ENCODE assay signal across 8 cellular contexts in the genomic region with DNA sequence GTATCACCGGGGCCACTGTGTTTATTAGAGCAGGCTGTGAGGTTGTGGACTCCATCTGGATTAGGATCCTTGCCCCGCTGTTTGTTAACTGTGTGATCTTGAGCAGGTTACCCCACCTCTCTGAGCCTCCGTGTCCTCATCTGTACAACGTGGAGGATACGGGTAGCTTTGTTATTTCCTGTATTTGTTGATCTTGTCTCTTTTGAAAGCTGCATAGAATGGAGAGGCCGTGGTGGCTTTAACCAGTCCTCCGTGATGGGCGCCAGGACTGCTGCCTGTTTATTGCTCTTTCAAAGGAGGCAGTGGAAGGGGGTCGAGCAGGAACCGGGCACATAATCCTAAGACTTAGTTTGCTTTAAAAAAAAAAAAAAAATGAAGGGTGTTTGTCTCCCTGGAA. TPM values are rescaled to one million over a fixed set of nuclear protein-coding genes. Genes with fewer than 3 reads are reported as not detected.
DNase-seq lines count a peak whose midpoint lies in the region; ATAC-seq and TF ChIP-seq lines count a peak whose summit lies in the region.

No MANE protein-coding gene starts in this region.

- H3K27ac Mint-ChIP-seq in CD8-positive, alpha-beta memory T cell = peak overlapping the region; percentile 90 to 98 (median 94)

- intact Hi-C loops in OCI-LY7 (cut with micrococcal nuclease; ENCODE audit: unreplicated experiment) = loop anchor here (1.0 to 2.0 kb wide), 6 partner anchors 13 to 112 kb away; a partner anchor contains a TSS
- intact Hi-C loops in mammary epithelial cell (cut with micrococcal nuclease) = loop anchor here (1.0 to 2.0 kb wide), 6 partner anchors 20 to 163 kb away; no protein-coding TSS in a partner anchor

- in situ Hi-C loops in mammary epithelial cell (cut with MboI; ENCODE audit: low sequenced_read_pairs in 2 of 2) (loop anchor here in 1 of 2 donors (10.0 to 25.0 kb wide), 2 partner anchors 97 to 520 kb away; no protein-coding TSS in a partner anchor), HAP-1 (cut with MboI; ENCODE audit: low sequenced_read_pairs) (no loop called here)

- no peaks in the 10 kb centered on the region for H3K27me3 ChIP-seq in CD8-positive, alpha-beta memory T cell (ENCODE audit: insufficient read depth, low read length, poor library complexity, severe bottlenecking)
- H3K27me3 ChIP-seq in mammary epithelial cell (ENCODE audit: insufficient read depth, low read length) = no peaks in the 10 kb centered on the region
- H3K27me3 ChIP-seq in neuron (ENCODE audit: insufficient read depth, low read length) = no peaks in the 10 kb centered on the region
- H3K27me3 ChIP-seq in HAP-1 (ENCODE audit: low read depth) = no peaks in the 10 kb centered on the region

- ATAC-seq in GM21447 (IDR thresholded peaks at IDR 0.05; ENCODE audit: unreplicated experiment) (no peak), GM19397 (IDR thresholded peaks at IDR 0.05; ENCODE audit: unreplicated experiment) (no peak)

- H3K4me2 ChIP-seq in OCI-LY7 (ENCODE audit: low read length) = peak overlapping the region; percentile 66
- no peak overlapping the region for H3K4me2 ChIP-seq in mammary epithelial cell (ENCODE audit: insufficient read depth, low read depth, low read length)

- H3K9ac ChIP-seq in mammary epithelial cell (ENCODE audit: insufficient read depth, low read length) = peak overlapping the region; percentile 56

- peaks cover 30% of the 10 kb centered on the region for H3K4me1 ChIP-seq in CD8-positive, alpha-beta memory T cell (ENCODE audit: insufficient read depth, low read length)
- H3K4me1 ChIP-seq in OCI-LY7 (ENCODE audit: insufficient read depth, low read length, poor library complexity, severe bottlenecking) = peaks cover 100% of the 10 kb centered on the region
- peaks cover 7% of the 10 kb centered on the region for H3K4me1 ChIP-seq in mammary epithelial cell (ENCODE audit: insufficient read depth, low read length)
- H3K4me1 ChIP-seq in neuron (ENCODE audit: insufficient read depth, low read length) = peaks cover 8% of the 10 kb centered on the region
- peaks cover 9% of the 10 kb centered on the region for H3K4me1 ChIP-seq in HAP-1

- WGBS in mammary epithelial cell (ENCODE audit: low coverage, missing lambda C conversion rate) = 97% methylated on average over 9 of the region's 10 CpGs

- H3K4me3 Mint-ChIP-seq in CD8-positive, alpha-beta memory T cell = peak overlapping the region; percentile 48 to 85 (median 79)

- H3K36me3 Mint-ChIP-seq in CD8-positive, alpha-beta memory T cell = peaks cover 8 to 26% (median 21%) of the 10 kb centered on the region in 3 donors

- CTCF ChIA-PET in CD8-positive, alpha-beta memory T cell (lab: Charles Lee) = interaction anchor here (1.0 to 4.9 kb wide), 7 partner anchors 10 to 112 kb away, joined by 3 to 56 read pairs (median 4); a partner anchor contains a TSS
- CTCF ChIA-PET in OCI-LY7 (lab: Charles Lee; ENCODE audit: unreplicated experiment) = interaction anchor here (0.8 kb wide), 1 partner anchor 41 kb away, joined by 3 read pairs; no protein-coding TSS in a partner anchor
- CTCF ChIA-PET in mammary epithelial cell (lab: Charles Lee; ENCODE audit: low non-redundant PET) = interaction anchor here (0.7 kb wide), 1 partner anchor 67 kb away, joined by 5 read pairs; no protein-coding TSS in a partner anchor

- no peaks in the 10 kb centered on the region for H3K27me3 Mint-ChIP-seq in CD8-positive, alpha-beta memory T cell

- H3K9me2 ChIP-seq in OCI-LY7 (ENCODE audit: insufficient read depth, low read length) = no peaks in the 10 kb centered on the region

- H3K9me3 Mint-ChIP-seq in CD8-positive, alpha-beta memory T cell = no peaks in the 10 kb centered on the region

- no peak overlapping the region for H3K27ac ChIP-seq in CD8-positive, alpha-beta memory T cell (ENCODE audit: low read depth, low read length)
- peak overlapping the region; percentile 97 for H3K27ac ChIP-seq in OCI-LY7 (ENCODE audit: low read depth, low read length, poor library complexity, severe bottlenecking)
- H3K27ac ChIP-seq in mammary epithelial cell (ENCODE audit: insufficient read depth, low read depth, low read length) = peak overlapping the region; percentile 66

- TF ChIP-seq CTCF in OCI-LY7 (conservative IDR thresholded peaks at IDR 0.05; ENCODE audit: low read length) = no peak
- no peak for TF ChIP-seq CTCF in mammary epithelial cell (conservative IDR thresholded peaks at IDR 0.05 in 1 of 2, IDR thresholded peaks at IDR 0.05 in 1 of 2; ENCODE audit: extremely low read depth in 1 of 2, insufficient read depth in 1 of 2, low read depth in 1 of 2, low read length in 2 of 2)

- dilution Hi-C loops in mammary epithelial cell (cut with HindIII; ENCODE audit: low sequenced_read_pairs) = loop anchor here (10.0 kb wide), 1 partner anchor 147 kb away; no protein-coding TSS in a partner anchor

- DNase-seq in CD8-positive, alpha-beta memory T cell = peak in 1 of 5 donors; percentile 49
- DNase-seq in OCI-LY7 (ENCODE audit: low spot score) (peak; percentile 53), mammary epithelial cell (no peak), NOMO-1 (lab: John Stamatoyannopoulos, UW; ENCODE audit: unreplicated experiment in 2 of 2) (no peak), HAP-1 (ENCODE audit: low spot score in 2 of 2) (no peak)

- no peaks in the 10 kb centered on the region for H3K9me3 ChIP-seq in CD8-positive, alpha-beta memory T cell (ENCODE audit: low read length)
- H3K9me3 ChIP-seq in OCI-LY7 (ENCODE audit: low read length) = no peaks in the 10 kb centered on the region
- H3K9me3 ChIP-seq in mammary epithelial cell (replicated peaks; ENCODE audit: insufficient read depth, low read length) = no peaks in the 10 kb centered on the region
- no peaks in the 10 kb centered on the region for H3K9me3 ChIP-seq in neuron (ENCODE audit: low read length)
- H3K9me3 ChIP-seq in HAP-1 = no peaks in the 10 kb centered on the region

- no peaks in the 10 kb centered on the region for H4K20me1 ChIP-seq in OCI-LY7 (ENCODE audit: insufficient read depth, low read length)
- no peaks in the 10 kb centered on the region for H4K20me1 ChIP-seq in mammary epithelial cell (ENCODE audit: insufficient read depth, low read length)

- H3K36me3 ChIP-seq in CD8-positive, alpha-beta memory T cell (ENCODE audit: insufficient read depth, low read length) = peaks cover 5% of the 10 kb centered on the region
- peaks cover 58% of the 10 kb centered on the region for H3K36me3 ChIP-seq in OCI-LY7 (ENCODE audit: insufficient read depth, low read length)
- H3K36me3 ChIP-seq in mammary epithelial cell (ENCODE audit: insufficient read depth, low read length) = no peaks in the 10 kb centered on the region
- no peaks in the 10 kb centered on the region for H3K36me3 ChIP-seq in neuron (ENCODE audit: insufficient read depth, low read length)
- peaks cover 7% of the 10 kb centered on the region for H3K36me3 ChIP-seq in HAP-1 (replicated peaks)

- TSS peak; percentile 73 for BruUV-seq in OCI-LY7 (replicated peaks; lab: Mats Ljungman, UMichigan)
- BruUV-seq in mammary epithelial cell (replicated peaks; lab: Mats Ljungman, UMichigan) = no TSS peak

- peaks cover 38 to 85% (median 55%) of the 10 kb centered on the region in 3 donors for H3K4me1 Mint-ChIP-seq in CD8-positive, alpha-beta memory T cell

- H2AFZ ChIP-seq in OCI-LY7 (ENCODE audit: low read length) = no peak overlapping the region
- peak overlapping the region; percentile 93 for H2AFZ ChIP-seq in mammary epithelial cell (ENCODE audit: low read depth, low read length)
- peak overlapping the region; percentile 87 for H2AFZ ChIP-seq in neuron (ENCODE audit: low read depth, low read length)

- H3K79me2 ChIP-seq in OCI-LY7 (ENCODE audit: insufficient read depth, low read depth, low read length) (peaks cover 73% of the 10 kb centered on the region), mammary epithelial cell (ENCODE audit: insufficient read depth, low read length) (no peaks in the 10 kb centered on the region)

- POLR2A ChIA-PET in CD8-positive, alpha-beta memory T cell (lab: Charles Lee) = interaction anchor here (1.2 to 2.8 kb wide), 4 partner anchors 23 to 140 kb away, joined by 4 to 27 read pairs (median 15); a partner anchor contains a TSS
- POLR2A ChIA-PET in OCI-LY7 (lab: Charles Lee) = interaction anchor here (0.7 to 15.6 kb wide), 3 partner anchors 19 to 114 kb away, joined by 4 to 230 read pairs (median 6); a partner anchor contains a TSS

- peak overlapping the region; percentile 29 for H3K4me3 ChIP-seq in CD8-positive, alpha-beta memory T cell (ENCODE audit: low read length)
- H3K4me3 ChIP-seq in OCI-LY7 (ENCODE audit: low read depth, low read length, poor library complexity, severe bottlenecking) (peak overlapping the region; percentile 6), mammary epithelial cell (replicated peaks in 1 of 3; ENCODE audit: insufficient read depth in 1 of 3, low read depth in 2 of 3, low read length in 3 of 3) (no peak overlapping the region), neuron (ENCODE audit: low read length) (no peak overlapping the region), HAP-1 (no peak overlapping the region)

RNA-seq across cellular contexts. Expression of a gene that starts 22.9 kb away (rescaled TPM):
- 10 to 100 TPM; 23.3 to 25.0 TPM for total RNA-seq in CD8-positive, alpha-beta memory T cell
- polyA plus RNA-seq in CD8-positive, alpha-beta memory T cell = 29.3 TPM
- total RNA-seq in OCI-LY7 (2014; rRNA removed; shearing (Covaris generic)) = 128 and 181 TPM in 2 replicates
- total RNA-seq in OCI-LY7 (2022) (166 and 173 TPM in 2 replicates), mammary epithelial cell (10 to 100 TPM; 15.0 to 16.4 TPM)
- polyA plus RNA-seq in mammary epithelial cell = 21.4 TPM
- 2.7 TPM for polyA minus RNA-seq in mammary epithelial cell

Comparison
In these comparisons a context has a peak if more than half of its experiments do, and no peak if none do; other contexts are left out.
1. H3K4me3 ChIP-seq: peak in CD8-positive, alpha-beta memory T cell (single experiment) and OCI-LY7 (single experiment); none in mammary epithelial cell (0 of 3), neuron (single experiment) and HAP-1 (single experiment).
2. RNA of a gene that starts 22.9 kb away (total RNA-seq): 128 to 181 TPM in OCI-LY7; 23.3 to 25.0 TPM in CD8-positive, alpha-beta memory T cell and 15.0 to 16.4 TPM in mammary epithelial cell; every median in the first group is over 4 times any median in the second.